Comparison of ENCODE assay signal across 8 cellular contexts in the genomic region with DNA sequence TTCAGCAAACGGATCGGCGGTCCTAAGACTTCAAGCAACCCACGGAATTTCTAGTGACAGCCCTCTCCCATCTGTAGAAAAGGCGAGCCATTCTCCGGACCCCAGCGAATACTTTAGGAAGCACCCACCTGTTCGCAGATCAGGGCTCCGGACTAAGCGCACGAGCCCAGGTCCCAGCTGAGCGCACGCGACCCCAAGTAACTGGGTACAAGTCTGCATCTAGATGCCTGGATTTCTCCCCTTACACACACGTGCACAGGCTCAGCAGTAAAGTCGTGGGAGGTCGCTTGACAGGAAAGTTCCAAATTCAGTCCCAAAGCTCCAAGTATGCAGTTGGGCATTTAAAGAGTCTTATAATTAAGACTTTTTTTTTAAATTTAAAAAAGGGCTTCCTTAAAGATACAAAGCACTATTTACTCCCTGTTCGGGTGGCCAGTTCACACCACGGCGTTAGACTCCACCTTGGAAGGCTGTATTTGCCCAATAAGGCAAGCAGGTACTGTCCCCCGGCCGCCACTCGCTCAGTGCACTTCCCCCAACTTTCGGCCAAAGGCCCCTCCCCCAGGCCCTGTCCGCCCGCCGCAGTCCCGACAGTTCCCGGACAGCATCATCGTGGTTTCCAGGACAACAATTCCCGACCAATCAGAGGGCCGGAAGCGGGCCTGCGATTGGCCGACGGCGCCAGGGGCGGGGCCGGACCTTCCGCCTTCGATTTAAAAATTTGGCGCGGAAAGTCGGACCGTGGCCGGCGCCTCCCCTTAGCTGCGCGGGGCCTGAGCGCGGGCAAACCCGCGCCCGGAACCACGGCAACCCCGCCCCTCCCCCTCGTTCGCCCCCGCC. TPM values are rescaled to one million over a fixed set of nuclear protein-coding genes. Genes with fewer than 3 reads are reported as not detected.
DNase-seq lines count a peak whose midpoint lies in the region; TF ChIP-seq lines count a peak whose summit lies in the region.

A gene with protein sequence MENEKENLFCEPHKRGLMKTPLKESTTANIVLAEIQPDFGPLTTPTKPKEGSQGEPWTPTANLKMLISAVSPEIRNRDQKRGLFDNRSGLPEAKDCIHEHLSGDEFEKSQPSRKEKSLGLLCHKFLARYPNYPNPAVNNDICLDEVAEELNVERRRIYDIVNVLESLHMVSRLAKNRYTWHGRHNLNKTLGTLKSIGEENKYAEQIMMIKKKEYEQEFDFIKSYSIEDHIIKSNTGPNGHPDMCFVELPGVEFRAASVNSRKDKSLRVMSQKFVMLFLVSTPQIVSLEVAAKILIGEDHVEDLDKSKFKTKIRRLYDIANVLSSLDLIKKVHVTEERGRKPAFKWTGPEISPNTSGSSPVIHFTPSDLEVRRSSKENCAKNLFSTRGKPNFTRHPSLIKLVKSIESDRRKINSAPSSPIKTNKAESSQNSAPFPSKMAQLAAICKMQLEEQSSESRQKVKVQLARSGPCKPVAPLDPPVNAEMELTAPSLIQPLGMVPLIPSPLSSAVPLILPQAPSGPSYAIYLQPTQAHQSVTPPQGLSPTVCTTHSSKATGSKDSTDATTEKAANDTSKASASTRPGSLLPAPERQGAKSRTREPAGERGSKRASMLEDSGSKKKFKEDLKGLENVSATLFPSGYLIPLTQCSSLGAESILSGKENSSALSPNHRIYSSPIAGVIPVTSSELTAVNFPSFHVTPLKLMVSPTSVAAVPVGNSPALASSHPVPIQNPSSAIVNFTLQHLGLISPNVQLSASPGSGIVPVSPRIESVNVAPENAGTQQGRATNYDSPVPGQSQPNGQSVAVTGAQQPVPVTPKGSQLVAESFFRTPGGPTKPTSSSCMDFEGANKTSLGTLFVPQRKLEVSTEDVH (minus strand): TSS at position 526 of the 840 bp plus-strand sequence. CDS start 824 bp downstream, outside the sequence.

- H3K4me2 ChIP-seq in MM.1S (ENCODE audit: low read depth, low read length): peak within 1 kb of the TSS; percentile 82
- peak within 1 kb of the TSS; percentile 97 for H3K4me2 ChIP-seq in neural progenitor cell

- peaks cover 15% of the 10 kb centered on the region for H3K36me3 Mint-ChIP-seq in neural progenitor cell

- H3K27me3 ChIP-seq in MM.1S (replicated peaks; ENCODE audit: insufficient read depth, low read length): no peaks in the 10 kb centered on the region
- peaks cover 47% of the 10 kb centered on the region for H3K27me3 ChIP-seq in neural progenitor cell
- H3K27me3 ChIP-seq in stomach smooth muscle (ENCODE audit: control insufficient read depth in 1 of 2, insufficient read depth in 2 of 2, low read length in 2 of 2): peaks cover 35 to 56% of the 10 kb centered on the region in 2 donors

- peak within 1 kb of the TSS; percentile 98 for H3K4me3 ChIP-seq in MM.1S (ENCODE audit: low read length)
- peak within 1 kb of the TSS; percentile 74 to 88 for H3K4me3 ChIP-seq in foreskin fibroblast (ENCODE audit: low read depth in 1 of 2, low read length in 2 of 2)
- H3K4me3 ChIP-seq in neural progenitor cell: peak within 1 kb of the TSS; percentile 63
- peak within 1 kb of the TSS; percentile 66 to 72 for H3K4me3 ChIP-seq in stomach smooth muscle (ENCODE audit: low read length in 2 of 2)

- H3K27ac ChIP-seq in MM.1S (ENCODE audit: low read length) (peak within 1 kb of the TSS; percentile 60; the same call in 1 of the 2 replicates), neural progenitor cell (no peak within 1 kb of the TSS), stomach smooth muscle (ENCODE audit: low read length) (no peak within 1 kb of the TSS)

- H3K27ac Mint-ChIP-seq in neural progenitor cell: peak within 1 kb of the TSS; percentile 64

- H3K9me3 ChIP-seq in ES-I3 (ENCODE audit: control insufficient read depth, insufficient read depth, low read length) (no peaks in the 10 kb centered on the region), MM.1S (replicated peaks; ENCODE audit: insufficient read depth, low read length) (no peaks in the 10 kb centered on the region), neural progenitor cell (ENCODE audit: low read depth) (no peaks in the 10 kb centered on the region), stomach smooth muscle (ENCODE audit: control insufficient read depth in 2 of 2, low read length in 2 of 2) (no peaks in the 10 kb centered on the region)

- peak within 1 kb of the TSS; percentile 87 for H2AFZ ChIP-seq in MM.1S (ENCODE audit: low read length)
- peak within 1 kb of the TSS; percentile 94 for H2AFZ ChIP-seq in neural progenitor cell (replicated peaks)

- no peaks in the 10 kb centered on the region for H3K9me2 ChIP-seq in MM.1S (replicated peaks; ENCODE audit: insufficient read depth, low read length)

- peaks cover 31% of the 10 kb centered on the region for H3K4me1 Mint-ChIP-seq in neural progenitor cell

- H3K9ac ChIP-seq in ES-I3 (ENCODE audit: low read depth, low read length) (peak within 1 kb of the TSS; percentile 90), MM.1S (ENCODE audit: low read length) (peak within 1 kb of the TSS; percentile 93), neural progenitor cell (no peak within 1 kb of the TSS), stomach smooth muscle (ENCODE audit: low read length in 2 of 2) (no peak within 1 kb of the TSS)

- H3F3A ChIP-seq in MM.1S (ENCODE audit: insufficient read depth, low read length) (peaks cover 16% of the 10 kb centered on the region; the same call in 1 of the 2 replicates), neural progenitor cell (ENCODE audit: low read depth) (peaks cover 16% of the 10 kb centered on the region)

- H4K20me1 ChIP-seq in MM.1S (ENCODE audit: insufficient read depth, low read length) (no peaks in the 10 kb centered on the region), neural progenitor cell (ENCODE audit: low read depth) (no peaks in the 10 kb centered on the region)

- H3K36me3 ChIP-seq in ES-I3 (ENCODE audit: insufficient read depth, low read length): no peaks in the 10 kb centered on the region
- H3K36me3 ChIP-seq in MM.1S (replicated peaks; ENCODE audit: insufficient read depth, low read length): peaks cover 15% of the 10 kb centered on the region; the same call in 1 of the 2 replicates
- no peaks in the 10 kb centered on the region for H3K36me3 ChIP-seq in neural progenitor cell
- no peaks in the 10 kb centered on the region for H3K36me3 ChIP-seq in stomach smooth muscle (ENCODE audit: control insufficient read depth in 2 of 2, insufficient read depth in 2 of 2, low read length in 2 of 2)

- H3K27me3 Mint-ChIP-seq in neural progenitor cell (ENCODE audit: insufficient read depth, low read depth): peaks cover 32% of the 10 kb centered on the region

- peak within 1 kb of the TSS; percentile 91 for H3K4me3 Mint-ChIP-seq in neural progenitor cell

- H3K4me1 ChIP-seq in ES-I3 (ENCODE audit: insufficient read depth, low read length) (no peaks in the 10 kb centered on the region), MM.1S (ENCODE audit: low read length) (peaks cover 30% of the 10 kb centered on the region), neural progenitor cell (peaks cover 15% of the 10 kb centered on the region), stomach smooth muscle (ENCODE audit: control insufficient read depth, insufficient read depth, low read length) (peaks cover 20% of the 10 kb centered on the region)

- H3K79me2 ChIP-seq in MM.1S (ENCODE audit: low read length) (peaks cover 34% of the 10 kb centered on the region), neural progenitor cell (ENCODE audit: low read depth) (peaks cover 5% of the 10 kb centered on the region)

- TF ChIP-seq CTCF in MM.1S (IDR thresholded peaks at IDR 0.05; ENCODE audit: low read length): no peak
- TF ChIP-seq CTCF in foreskin fibroblast (IDR thresholded peaks at IDR 0.05; ENCODE audit: low read depth, low read length): no peak
- no peak for TF ChIP-seq CTCF in neural progenitor cell (IDR thresholded peaks at IDR 0.05)

- DNase-seq in HCEC 1CT: peak; percentile 92
- peak; percentile 97 for DNase-seq in MM.1S
- peak; percentile 52 for DNase-seq in SHP77 treated with DMSO at 0.1 percent for 48 hours (lab: John Stamatoyannopoulos, UW)
- DNase-seq in activated effector memory CD4-positive, alpha-beta T cell treated with Interleukin-2 at 50 U/mL for 16 hours: peak; percentile 75
- DNase-seq in foreskin fibroblast: peak; percentile 89 to 97
- peak; percentile 99 for DNase-seq in neural progenitor cell (ENCODE audit: low spot score)

- H3K9me3 Mint-ChIP-seq in neural progenitor cell: no peaks in the 10 kb centered on the region

RNA-seq across cellular contexts. Expression of the gene that starts here (rescaled TPM):
- total RNA-seq in neural progenitor cell (ENCODE audit: low replicate concordance): 4.9 and 5.7 TPM in 2 replicates

Comparison
In these comparisons a context has a peak if more than half of its experiments do, and no peak if none do; other contexts are left out.
1. H3K9ac ChIP-seq: peak in ES-I3 (single experiment) and MM.1S (single experiment); none in neural progenitor cell (single experiment) and stomach smooth muscle (0 of 2).
2. Peak in every context shown above with its lines, with median percentiles within 50 percentile points of each other: DNase-seq and H3K4me3 ChIP-seq.